In genomic region chr5:1952021-1952420, GRCh38 we compare ENCODE assay signal across 23 cellular contexts.
"Had no signal": no experiment of that assay in that cellular context is flagged by ENCODE, and none has a peak within 500 bp of the region (broad histone marks: within the 10 kb centered on the region; RNA-seq: fewer than 3 reads in every experiment).

No MANE protein-coding gene starts in this region.

- H3K4me1 Mint-ChIP-seq: memory B cell; stimulated activated naive B cell treated with anti-CD40 and anti-IgM and Interleukin-4, amounts not matched to agents 10 μg/mL and 1 μg/mL and 100 μg/mL, for 72 hours had no signal

- ATAC-seq: heart right ventricle; left colon; mucosa of descending colon; stimulated activated naive B cell treated with anti-CD40 and anti-IgM and Interleukin-4, amounts not matched to agents 10 μg/mL and 1 μg/mL and 100 μg/mL, for 72 hours had no signal

- H3K27me3 ChIP-seq: ascending aorta, brain microvascular endothelial cell, colonic mucosa had no signal

- H3K36me3 ChIP-seq: adrenal gland, ascending aorta, brain microvascular endothelial cell, colonic mucosa, esophagus squamous epithelium, heart right ventricle, WERI-Rb-1 had no signal

- H3K9me3 ChIP-seq: adrenal gland, ascending aorta, colonic mucosa, esophagus squamous epithelium, heart right ventricle, mucosa of descending colon had no signal

- H3K4me3 Mint-ChIP-seq: activated naive CD8-positive, alpha-beta T cell; activated T-cell treated with anti-CD3 and anti-CD28 coated beads, Interleukin-2, amount 50 U/mL, for 24 hours; memory B cell; neural crest cell; stimulated activated naive B cell treated with anti-CD40 and anti-IgM and Interleukin-4, amounts not matched to agents 10 μg/mL and 1 μg/mL and 100 μg/mL, for 72 hours had no signal

- H3K9me3 Mint-ChIP-seq: activated T-cell treated with anti-CD3 and anti-CD28 coated beads, Interleukin-2, amount 50 U/mL, for 24 hours; activated T-helper 2 cell treated with anti-CD3 and anti-CD28 coated beads, Interferon-gamma antibody, Interleukin-2, Interleukin-4, amounts not matched to agents 10 μg/mL and 5 μg/mL and 100 μg/mL, durations not matched to agents 14 hours and 24 hours and 36 hours; memory B cell; neural crest cell had no signal

- H3K4me1 ChIP-seq: adrenal gland, ascending aorta, colonic mucosa had no signal

- H3K27ac Mint-ChIP-seq: activated naive CD8-positive, alpha-beta T cell; activated T-cell treated with anti-CD3 and anti-CD28 coated beads, Interleukin-2, amount 50 U/mL, for 24 hours; activated T-helper 2 cell treated with anti-CD3 and anti-CD28 coated beads, Interferon-gamma antibody, Interleukin-2, Interleukin-4, amounts not matched to agents 10 μg/mL and 5 μg/mL and 100 μg/mL, durations not matched to agents 14 hours and 24 hours and 36 hours; memory B cell; progenitor cell of endocrine pancreas; stimulated activated naive B cell treated with anti-CD40 and anti-IgM and Interleukin-4, amounts not matched to agents 10 μg/mL and 1 μg/mL and 100 μg/mL, for 72 hours had no signal

- DNase-seq: activated CD8-positive, alpha-beta memory T cell treated with anti-CD3 and anti-CD28 coated beads for 24 hours; activated CD8-positive, alpha-beta memory T cell treated with anti-CD3 and anti-CD28 coated beads, Interleukin-2, amount 50 U/mL, for 4 hours; activated naive CD4-positive, alpha-beta T cell; activated T-cell treated with anti-CD3 and anti-CD28 coated beads, Interleukin-2, amount 50 U/mL, for 24 hours; adrenal gland; brain microvascular endothelial cell; colonic mucosa; dorsolateral prefrontal cortex; esophagus squamous epithelium; heart right ventricle; left colon; mucosa of descending colon; retina; stimulated activated CD4-positive, alpha-beta T cell treated with anti-CD3 and anti-CD28 coated beads, Interleukin-2, amount 100 ng/mL, for 48 hours; stimulated activated CD8-positive, alpha-beta memory T cell treated with anti-CD3 and anti-CD28 coated beads, Interleukin-4, amount 100 ng/mL, for 48 hours; stimulated activated naive B cell treated with anti-CD40 and anti-IgM and Interleukin-4, amounts not matched to agents 10 μg/mL and 1 μg/mL and 100 μg/mL, for 72 hours; WERI-Rb-1 had no signal

- H3K36me3 Mint-ChIP-seq: activated naive CD8-positive, alpha-beta T cell; memory B cell; stimulated activated naive B cell treated with anti-CD40 and anti-IgM and Interleukin-4, amounts not matched to agents 10 μg/mL and 1 μg/mL and 100 μg/mL, for 72 hours had no signal

- H3K4me3 ChIP-seq: adrenal gland, ascending aorta, colonic mucosa, dorsolateral prefrontal cortex, esophagus squamous epithelium, heart right ventricle, mucosa of descending colon had no signal

- H3K27ac ChIP-seq: adrenal gland, ascending aorta, brain microvascular endothelial cell, colonic mucosa, dorsolateral prefrontal cortex, esophagus squamous epithelium, heart right ventricle, WERI-Rb-1 had no signal
